In the genomic region with DNA sequence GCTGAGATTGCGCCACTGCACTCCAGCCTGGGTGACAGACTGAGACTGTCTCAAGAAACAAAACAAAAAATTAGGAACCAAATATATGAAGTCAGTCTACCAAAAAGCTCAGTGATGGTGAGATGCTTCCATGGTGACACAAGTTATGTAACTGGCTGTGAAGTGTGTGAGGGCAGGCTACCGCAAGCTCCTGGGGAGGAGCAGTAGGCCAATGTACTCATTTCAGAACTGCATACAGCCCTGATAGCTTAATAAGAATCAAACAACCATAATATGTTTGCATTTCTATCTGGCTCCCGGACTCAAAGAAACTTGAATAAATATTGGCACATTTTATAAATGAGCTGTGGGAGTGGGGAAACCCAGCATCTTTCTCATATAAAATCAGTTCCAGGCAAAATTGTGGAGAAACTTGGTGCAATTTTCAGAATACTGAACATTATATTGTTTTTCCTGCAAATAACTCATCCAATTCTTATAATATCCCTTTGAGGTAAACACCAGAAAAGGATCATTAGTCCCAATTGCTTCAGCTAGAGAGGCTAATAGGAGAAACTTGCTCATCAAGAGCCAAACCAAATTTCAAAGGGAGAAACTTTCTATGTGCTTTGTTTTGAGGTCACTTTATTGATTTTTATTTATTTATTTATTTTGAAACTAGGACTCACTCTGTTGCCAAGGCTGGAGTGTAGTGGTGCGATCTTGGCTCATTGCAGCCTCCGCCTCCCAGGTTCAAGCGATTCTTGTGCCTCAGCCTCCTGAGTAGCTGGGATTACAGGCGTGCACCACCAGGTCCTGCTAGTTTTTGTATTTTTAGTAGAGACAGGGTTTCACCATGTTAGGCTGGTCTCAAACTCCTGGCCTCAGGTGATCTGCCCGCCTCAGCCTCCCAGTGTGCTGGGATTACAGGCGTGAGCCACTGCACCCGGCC, we compare ENCODE assay signal across 7 cellular contexts.
"Had no signal": no experiment of that assay in that cellular context is flagged by ENCODE, and none has a peak within 500 bp of the region (broad histone marks: within the 10 kb centered on the region; RNA-seq: fewer than 3 reads in every experiment).

No MANE protein-coding gene starts in this region.

- H3K27ac Mint-ChIP-seq: HFFc6 had no signal

- DNase-seq: GM23248, GOT3, H7, HFFc6, IMR-90 had no signal

- H3K4me3 Mint-ChIP-seq: HFFc6 had no signal

- ATAC-seq: HCT116, K562 had no signal
